1 cellular context compared by ENCODE assay signal in the genomic region with DNA sequence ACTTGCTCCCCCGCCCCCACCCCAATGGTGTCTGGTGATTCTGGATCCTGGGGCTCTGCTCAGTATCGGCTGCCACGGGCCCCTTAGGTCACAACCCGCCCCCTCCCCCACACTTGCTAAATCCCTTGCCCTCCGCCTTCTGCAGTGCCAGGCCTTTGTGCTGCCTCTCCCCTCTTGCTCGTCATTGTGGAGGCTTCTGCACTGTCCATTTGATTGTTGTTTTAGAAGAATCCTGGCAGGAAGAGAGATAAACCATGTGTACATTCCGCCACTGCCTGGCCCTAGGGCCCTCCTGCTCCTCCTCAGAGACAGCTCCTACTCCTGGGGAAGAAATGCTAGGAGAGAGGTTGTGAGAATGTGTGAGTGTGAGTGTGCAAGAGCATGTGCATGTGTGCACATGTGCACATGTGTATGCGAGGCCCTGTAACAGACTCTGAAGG.
TF ChIP-seq lines count a peak whose summit lies in the region.

No MANE protein-coding gene starts in this region.

TF ChIP-seq in HepG2, 621 proteins besides CTCF, POLR2A, EP300 and RAD21 (continued from another document and continues in another):
- TF ChIP-seq SNAPC4 (CRISPR knock-in tag; IDR thresholded peaks at IDR 0.05) (no peak), ZNF776 (CRISPR knock-in tag; IDR thresholded peaks at IDR 0.05) (no peak), ZNF326 (CRISPR knock-in tag; IDR thresholded peaks at IDR 0.05; ENCODE audit: borderline replicate concordance) (no peak), ZNF878 (CRISPR knock-in tag; IDR thresholded peaks at IDR 0.05) (no peak), HOXD1 (CRISPR knock-in tag; IDR thresholded peaks at IDR 0.05) (no peak), ZNF451 (CRISPR knock-in tag; IDR thresholded peaks at IDR 0.05) (no peak), ZNF317 (CRISPR knock-in tag; IDR thresholded peaks at IDR 0.05) (no peak), ZNF770 (CRISPR knock-in tag; IDR thresholded peaks at IDR 0.05) (peak; percentile 3; the same call in 1 of the 2 replicates), NFIB (CRISPR knock-in tag; IDR thresholded peaks at IDR 0.05; ENCODE audit: borderline replicate concordance) (no peak), GABPA (IDR thresholded peaks at IDR 0.05; ENCODE audit: low read depth, low read length) (no peak), GABPA (CRISPR knock-in tag; IDR thresholded peaks at IDR 0.05; ENCODE audit: low read depth) (no peak), ATM (IDR thresholded peaks at IDR 0.05; ENCODE audit: borderline replicate concordance) (no peak), GLI4 (CRISPR knock-in tag; IDR thresholded peaks at IDR 0.05; ENCODE audit: borderline replicate concordance) (no peak), HCFC1 (IDR thresholded peaks at IDR 0.05; ENCODE audit: low read depth, low read length) (no peak), FOXP4 (CRISPR knock-in tag; IDR thresholded peaks at IDR 0.05) (no peak), PAWR (CRISPR knock-in tag; IDR thresholded peaks at IDR 0.05; ENCODE audit: borderline replicate concordance) (no peak), HNRNPK (IDR thresholded peaks at IDR 0.05; ENCODE audit: low read depth, low read length, poor library complexity, severe bottlenecking) (no peak), TFAP4 (IDR thresholded peaks at IDR 0.05; ENCODE audit: borderline replicate concordance, low read depth) (no peak), STAG1 (CRISPR knock-in tag; IDR thresholded peaks at IDR 0.05) (no peak), ZNF552 (CRISPR knock-in tag; IDR thresholded peaks at IDR 0.05; ENCODE audit: borderline replicate concordance) (no peak), ASH2L (IDR thresholded peaks at IDR 0.05; ENCODE audit: insufficient read length, low read depth, low read length) (no peak), SOX6 (IDR thresholded peaks at IDR 0.05) (no peak), SOX6 (CRISPR knock-in tag; IDR thresholded peaks at IDR 0.05) (no peak), SOX5 (CRISPR knock-in tag; IDR thresholded peaks at IDR 0.05; ENCODE audit: borderline replicate concordance) (no peak; the same call in 1 of the 2 replicates), HIVEP1 (CRISPR knock-in tag; IDR thresholded peaks at IDR 0.05) (no peak), NCOR1 (IDR thresholded peaks at IDR 0.05; ENCODE audit: borderline replicate concordance, low read length) (0 out of 2 replicates have a peak, but pooled peaks have one; percentile 1), PHF5A (CRISPR knock-in tag; IDR thresholded peaks at IDR 0.05; ENCODE audit: low read depth, unreplicated experiment) (no peak), IKZF4 (CRISPR knock-in tag; IDR thresholded peaks at IDR 0.05; ENCODE audit: borderline replicate concordance, low read depth, not compliant biosample characterization) (no peak), GTF3A (CRISPR knock-in tag; conservative IDR thresholded peaks at IDR 0.05) (no peak), SMAD1 (CRISPR knock-in tag; IDR thresholded peaks at IDR 0.05; ENCODE audit: borderline replicate concordance, low read depth) (0 out of 2 replicates have a peak, but pooled peaks have one; percentile 1)
- TF ChIP-seq, protein P1, sequence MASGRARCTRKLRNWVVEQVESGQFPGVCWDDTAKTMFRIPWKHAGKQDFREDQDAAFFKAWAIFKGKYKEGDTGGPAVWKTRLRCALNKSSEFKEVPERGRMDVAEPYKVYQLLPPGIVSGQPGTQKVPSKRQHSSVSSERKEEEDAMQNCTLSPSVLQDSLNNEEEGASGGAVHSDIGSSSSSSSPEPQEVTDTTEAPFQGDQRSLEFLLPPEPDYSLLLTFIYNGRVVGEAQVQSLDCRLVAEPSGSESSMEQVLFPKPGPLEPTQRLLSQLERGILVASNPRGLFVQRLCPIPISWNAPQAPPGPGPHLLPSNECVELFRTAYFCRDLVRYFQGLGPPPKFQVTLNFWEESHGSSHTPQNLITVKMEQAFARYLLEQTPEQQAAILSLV (CRISPR knock-in tag; IDR thresholded peaks at IDR 0.05; ENCODE audit: borderline replicate concordance): no peak
- TF ChIP-seq, protein P2, sequence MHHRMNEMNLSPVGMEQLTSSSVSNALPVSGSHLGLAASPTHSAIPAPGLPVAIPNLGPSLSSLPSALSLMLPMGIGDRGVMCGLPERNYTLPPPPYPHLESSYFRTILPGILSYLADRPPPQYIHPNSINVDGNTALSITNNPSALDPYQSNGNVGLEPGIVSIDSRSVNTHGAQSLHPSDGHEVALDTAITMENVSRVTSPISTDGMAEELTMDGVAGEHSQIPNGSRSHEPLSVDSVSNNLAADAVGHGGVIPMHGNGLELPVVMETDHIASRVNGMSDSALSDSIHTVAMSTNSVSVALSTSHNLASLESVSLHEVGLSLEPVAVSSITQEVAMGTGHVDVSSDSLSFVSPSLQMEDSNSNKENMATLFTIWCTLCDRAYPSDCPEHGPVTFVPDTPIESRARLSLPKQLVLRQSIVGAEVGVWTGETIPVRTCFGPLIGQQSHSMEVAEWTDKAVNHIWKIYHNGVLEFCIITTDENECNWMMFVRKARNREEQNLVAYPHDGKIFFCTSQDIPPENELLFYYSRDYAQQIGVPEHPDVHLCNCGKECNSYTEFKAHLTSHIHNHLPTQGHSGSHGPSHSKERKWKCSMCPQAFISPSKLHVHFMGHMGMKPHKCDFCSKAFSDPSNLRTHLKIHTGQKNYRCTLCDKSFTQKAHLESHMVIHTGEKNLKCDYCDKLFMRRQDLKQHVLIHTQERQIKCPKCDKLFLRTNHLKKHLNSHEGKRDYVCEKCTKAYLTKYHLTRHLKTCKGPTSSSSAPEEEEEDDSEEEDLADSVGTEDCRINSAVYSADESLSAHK (CRISPR knock-in tag; IDR thresholded peaks at IDR 0.05; ENCODE audit: borderline replicate concordance): no peak
- TF ChIP-seq, protein P3, sequence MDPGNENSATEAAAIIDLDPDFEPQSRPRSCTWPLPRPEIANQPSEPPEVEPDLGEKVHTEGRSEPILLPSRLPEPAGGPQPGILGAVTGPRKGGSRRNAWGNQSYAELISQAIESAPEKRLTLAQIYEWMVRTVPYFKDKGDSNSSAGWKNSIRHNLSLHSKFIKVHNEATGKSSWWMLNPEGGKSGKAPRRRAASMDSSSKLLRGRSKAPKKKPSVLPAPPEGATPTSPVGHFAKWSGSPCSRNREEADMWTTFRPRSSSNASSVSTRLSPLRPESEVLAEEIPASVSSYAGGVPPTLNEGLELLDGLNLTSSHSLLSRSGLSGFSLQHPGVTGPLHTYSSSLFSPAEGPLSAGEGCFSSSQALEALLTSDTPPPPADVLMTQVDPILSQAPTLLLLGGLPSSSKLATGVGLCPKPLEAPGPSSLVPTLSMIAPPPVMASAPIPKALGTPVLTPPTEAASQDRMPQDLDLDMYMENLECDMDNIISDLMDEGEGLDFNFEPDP (CRISPR knock-in tag; conservative IDR thresholded peaks at IDR 0.05): no peak
- TF ChIP-seq, protein P4, sequence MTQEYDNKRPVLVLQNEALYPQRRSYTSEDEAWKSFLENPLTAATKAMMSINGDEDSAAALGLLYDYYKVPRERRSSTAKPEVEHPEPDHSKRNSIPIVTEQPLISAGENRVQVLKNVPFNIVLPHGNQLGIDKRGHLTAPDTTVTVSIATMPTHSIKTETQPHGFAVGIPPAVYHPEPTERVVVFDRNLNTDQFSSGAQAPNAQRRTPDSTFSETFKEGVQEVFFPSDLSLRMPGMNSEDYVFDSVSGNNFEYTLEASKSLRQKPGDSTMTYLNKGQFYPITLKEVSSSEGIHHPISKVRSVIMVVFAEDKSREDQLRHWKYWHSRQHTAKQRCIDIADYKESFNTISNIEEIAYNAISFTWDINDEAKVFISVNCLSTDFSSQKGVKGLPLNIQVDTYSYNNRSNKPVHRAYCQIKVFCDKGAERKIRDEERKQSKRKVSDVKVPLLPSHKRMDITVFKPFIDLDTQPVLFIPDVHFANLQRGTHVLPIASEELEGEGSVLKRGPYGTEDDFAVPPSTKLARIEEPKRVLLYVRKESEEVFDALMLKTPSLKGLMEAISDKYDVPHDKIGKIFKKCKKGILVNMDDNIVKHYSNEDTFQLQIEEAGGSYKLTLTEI (CRISPR knock-in tag; conservative IDR thresholded peaks at IDR 0.05): no peak
- TF ChIP-seq, protein P5, sequence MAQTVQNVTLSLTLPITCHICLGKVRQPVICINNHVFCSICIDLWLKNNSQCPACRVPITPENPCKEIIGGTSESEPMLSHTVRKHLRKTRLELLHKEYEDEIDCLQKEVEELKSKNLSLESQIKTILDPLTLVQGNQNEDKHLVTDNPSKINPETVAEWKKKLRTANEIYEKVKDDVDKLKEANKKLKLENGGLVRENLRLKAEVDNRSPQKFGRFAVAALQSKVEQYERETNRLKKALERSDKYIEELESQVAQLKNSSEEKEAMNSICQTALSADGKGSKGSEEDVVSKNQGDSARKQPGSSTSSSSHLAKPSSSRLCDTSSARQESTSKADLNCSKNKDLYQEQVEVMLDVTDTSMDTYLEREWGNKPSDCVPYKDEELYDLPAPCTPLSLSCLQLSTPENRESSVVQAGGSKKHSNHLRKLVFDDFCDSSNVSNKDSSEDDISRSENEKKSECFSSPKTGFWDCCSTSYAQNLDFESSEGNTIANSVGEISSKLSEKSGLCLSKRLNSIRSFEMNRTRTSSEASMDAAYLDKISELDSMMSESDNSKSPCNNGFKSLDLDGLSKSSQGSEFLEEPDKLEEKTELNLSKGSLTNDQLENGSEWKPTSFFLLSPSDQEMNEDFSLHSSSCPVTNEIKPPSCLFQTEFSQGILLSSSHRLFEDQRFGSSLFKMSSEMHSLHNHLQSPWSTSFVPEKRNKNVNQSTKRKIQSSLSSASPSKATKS (CRISPR knock-in tag; IDR thresholded peaks at IDR 0.05): no peak
- TF ChIP-seq, protein P6, sequence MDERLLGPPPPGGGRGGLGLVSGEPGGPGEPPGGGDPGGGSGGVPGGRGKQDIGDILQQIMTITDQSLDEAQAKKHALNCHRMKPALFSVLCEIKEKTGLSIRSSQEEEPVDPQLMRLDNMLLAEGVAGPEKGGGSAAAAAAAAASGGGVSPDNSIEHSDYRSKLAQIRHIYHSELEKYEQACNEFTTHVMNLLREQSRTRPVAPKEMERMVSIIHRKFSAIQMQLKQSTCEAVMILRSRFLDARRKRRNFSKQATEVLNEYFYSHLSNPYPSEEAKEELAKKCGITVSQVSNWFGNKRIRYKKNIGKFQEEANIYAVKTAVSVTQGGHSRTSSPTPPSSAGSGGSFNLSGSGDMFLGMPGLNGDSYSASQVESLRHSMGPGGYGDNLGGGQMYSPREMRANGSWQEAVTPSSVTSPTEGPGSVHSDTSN (CRISPR knock-in tag; IDR thresholded peaks at IDR 0.05): no peak
